ENCODE assay signal across 9 cellular contexts in the genomic region with DNA sequence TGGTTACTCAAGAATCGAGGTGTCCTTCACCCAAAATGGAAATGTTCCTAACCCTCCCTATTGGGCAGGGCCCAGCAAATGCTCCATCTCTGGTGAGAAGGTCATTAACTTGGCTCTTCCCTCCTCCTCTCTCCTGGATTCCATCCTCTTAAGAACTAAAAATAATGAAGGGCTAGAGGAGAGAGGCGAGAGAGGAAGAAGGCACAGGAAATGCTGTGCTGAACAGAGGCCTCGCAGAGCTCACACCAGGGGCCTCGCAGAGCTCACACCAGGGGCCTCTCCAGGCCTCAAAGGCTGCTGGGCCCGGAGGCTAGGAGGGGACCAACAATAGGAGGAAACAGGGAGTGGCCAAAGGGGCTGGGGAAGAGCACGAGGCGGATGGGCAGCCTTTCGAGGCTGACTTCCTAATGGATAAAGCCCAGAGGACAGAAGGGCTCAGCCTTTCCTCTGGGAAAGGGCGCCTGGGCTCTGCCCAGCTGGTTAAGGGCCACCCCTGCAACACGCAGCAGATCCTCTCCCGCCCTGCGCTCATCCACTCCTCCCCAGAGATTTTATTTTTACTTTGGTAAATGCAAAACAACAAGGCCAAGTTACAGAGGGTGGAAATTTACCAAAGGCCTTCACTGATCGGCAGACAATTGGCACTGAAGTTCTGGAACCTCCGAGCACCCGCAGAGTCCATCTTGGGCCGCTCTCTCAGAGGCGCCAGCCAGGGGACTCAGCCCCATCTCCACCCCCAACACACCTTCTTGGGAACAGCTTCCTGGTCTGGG.
DNase-seq lines count a peak whose midpoint lies in the region; ATAC-seq and TF ChIP-seq lines count a peak whose summit lies in the region.
"Had no signal": no experiment of that assay in that cellular context is flagged by ENCODE, and none has a peak within 500 bp of the region (broad histone marks: within the 10 kb centered on the region; RNA-seq: fewer than 3 reads in every experiment).

No MANE protein-coding gene starts in this region.

- H3K9ac ChIP-seq in GM23248: no peak overlapping the region

- WGBS in right lobe of liver (ENCODE audit: insufficient coverage, low coverage, low lambda C conversion rate, missing lambda C conversion rate): 66% methylated on average over 10 of the region's 17 CpGs
- 56 to 62% methylated on average over 17 of the region's 17 CpGs for WGBS in testis, 2 donors
- WGBS in GM23248 (ENCODE audit: low coverage in 1 of 2, low lambda C conversion rate in 2 of 2, missing lambda C conversion rate in 2 of 2), 2 experiments: 76 to 83% methylated on average over 17 of the region's 17 CpGs

- H3K4me3 ChIP-seq in right lobe of liver: no peak overlapping the region
- H3K4me3 ChIP-seq in testis: no peak overlapping the region
- no peak overlapping the region for H3K4me3 ChIP-seq in GM23248
- H3K4me3 ChIP-seq: stomach had no signal

- in situ Hi-C loops in GM23248 (cut with MboI): no loop called here

- H3F3A ChIP-seq in GM23248 (ENCODE audit: insufficient read depth): peaks cover 33% of the 10 kb centered on the region

- H3K27me3 ChIP-seq in right lobe of liver (no peaks in the 10 kb centered on the region), testis (no peaks in the 10 kb centered on the region), GM23248 (replicated peaks; ENCODE audit: insufficient read depth) (no peaks in the 10 kb centered on the region)
- H3K27me3 ChIP-seq: stomach had no signal

- TF ChIP-seq POLR2A in right lobe of liver (IDR thresholded peaks at IDR 0.05): no peak
- no peak for TF ChIP-seq POLR2A in testis (IDR thresholded peaks at IDR 0.05)

- peak overlapping the region; percentile 91 for H3K27ac Mint-ChIP-seq in activated CD4-positive, alpha-beta T cell treated with anti-CD3 and anti-CD28 coated beads, Interleukin-2, amount 10 ng/mL, durations not matched to agents 7 days and 5 days
- H3K27ac Mint-ChIP-seq in activated naive CD8-positive, alpha-beta T cell: peak overlapping the region; percentile 97

- TF ChIP-seq CTCF in right lobe of liver (IDR thresholded peaks at IDR 0.05) (no peak), testis (IDR thresholded peaks at IDR 0.05) (no peak)

- no peak overlapping the region for H3K4me2 ChIP-seq in GM23248 (ENCODE audit: unreplicated experiment)

- peak overlapping the region; percentile 32 to 84 (median 42) for H3K27ac ChIP-seq in right lobe of liver
- H3K27ac ChIP-seq in testis: peak overlapping the region; percentile 65 to 89
- no peak overlapping the region for H3K27ac ChIP-seq in GM23248

- H3K4me1 ChIP-seq in right lobe of liver (peaks cover 0 to 22% (median 2%) of the 10 kb centered on the region in 4 donors), testis (peaks cover 82% of the 10 kb centered on the region), GM23248 (ENCODE audit: insufficient read depth) (peaks cover 46% of the 10 kb centered on the region)

- peak; percentile 50 to 69 (median 56) for ATAC-seq in right lobe of liver

- no peak overlapping the region for H3K4me3 Mint-ChIP-seq in activated CD4-positive, alpha-beta T cell treated with anti-CD3 and anti-CD28 coated beads, Interleukin-2, amount 10 ng/mL, durations not matched to agents 7 days and 5 days
- peak overlapping the region; percentile 64 for H3K4me3 Mint-ChIP-seq in activated naive CD8-positive, alpha-beta T cell

- H2AFZ ChIP-seq in GM23248: no peak overlapping the region

- CTCF ChIA-PET in activated CD4-positive, alpha-beta T cell treated with anti-CD3 and anti-CD28 coated beads, Interleukin-2, amount 10 ng/mL, durations not matched to agents 7 days and 5 days (lab: Charles Lee): interaction anchor here (1.0 to 2.5 kb wide), 7 partner anchors 9 to 167 kb away, joined by 3 to 6 read pairs (median 5); no protein-coding TSS in a partner anchor

- H3K36me3 ChIP-seq in right lobe of liver (no peaks in the 10 kb centered on the region), testis (ENCODE audit: low read depth, missing control alignments) (no peaks in the 10 kb centered on the region), GM23248 (ENCODE audit: low read depth) (no peaks in the 10 kb centered on the region)
- H3K36me3 ChIP-seq: stomach had no signal

- H3K36me3 Mint-ChIP-seq in activated CD4-positive, alpha-beta T cell treated with anti-CD3 and anti-CD28 coated beads, Interleukin-2, amount 10 ng/mL, durations not matched to agents 7 days and 5 days (ENCODE audit: low read depth): peaks cover 34% of the 10 kb centered on the region
- H3K36me3 Mint-ChIP-seq in activated naive CD8-positive, alpha-beta T cell: peaks cover 4% of the 10 kb centered on the region

- H3K9me3 Mint-ChIP-seq in activated CD4-positive, alpha-beta T cell treated with anti-CD3 and anti-CD28 coated beads, Interleukin-2, amount 10 ng/mL, durations not matched to agents 7 days and 5 days: no peaks in the 10 kb centered on the region
- H3K9me3 Mint-ChIP-seq in activated naive CD8-positive, alpha-beta T cell (ENCODE audit: low read depth): no peaks in the 10 kb centered on the region

- no peak for DNase-seq in activated CD4-positive, alpha-beta T cell treated with anti-CD3 and anti-CD28 coated beads, Interleukin-2, amount 10 ng/mL, durations not matched to agents 7 days and 5 days
- no peak for DNase-seq in activated CD4-positive, alpha-beta T cell treated with anti-CD3 and anti-CD28 coated beads for 4 hours
- DNase-seq in right lobe of liver (peak in 2 of 3 donors; percentile 62 to 63), testis (peak; percentile 32), AG08395 (ENCODE audit: low spot score) (no peak), GM23248 (no peak), COLO668 (lab: John Stamatoyannopoulos, UW; ENCODE audit: unreplicated experiment) (no peak)
- DNase-seq: stomach had no signal

- no peaks in the 10 kb centered on the region for H4K20me1 ChIP-seq in GM23248 (ENCODE audit: insufficient read depth)

- H3K79me2 ChIP-seq in GM23248 (ENCODE audit: insufficient read depth): no peaks in the 10 kb centered on the region

- POLR2A ChIA-PET in activated CD4-positive, alpha-beta T cell treated with anti-CD3 and anti-CD28 coated beads, Interleukin-2, amount 10 ng/mL, durations not matched to agents 7 days and 5 days (lab: Charles Lee): no interaction called here

- H3K9me3 ChIP-seq in right lobe of liver (no peaks in the 10 kb centered on the region), testis (no peaks in the 10 kb centered on the region), GM23248 (ENCODE audit: low read depth) (no peaks in the 10 kb centered on the region)
- H3K9me3 ChIP-seq: stomach had no signal

- H3K27me3 Mint-ChIP-seq in activated CD4-positive, alpha-beta T cell treated with anti-CD3 and anti-CD28 coated beads, Interleukin-2, amount 10 ng/mL, durations not matched to agents 7 days and 5 days: no peaks in the 10 kb centered on the region
- H3K27me3 Mint-ChIP-seq in activated naive CD8-positive, alpha-beta T cell: no peaks in the 10 kb centered on the region

- peaks cover 60% of the 10 kb centered on the region for H3K4me1 Mint-ChIP-seq in activated CD4-positive, alpha-beta T cell treated with anti-CD3 and anti-CD28 coated beads, Interleukin-2, amount 10 ng/mL, durations not matched to agents 7 days and 5 days
- H3K4me1 Mint-ChIP-seq in activated naive CD8-positive, alpha-beta T cell (ENCODE audit: low read depth): peaks cover 68% of the 10 kb centered on the region

- H3K9me2 ChIP-seq in GM23248 (ENCODE audit: insufficient read depth): no peaks in the 10 kb centered on the region

- intact Hi-C loops in right lobe of liver (cut with DNase I) (no loop called here), testis (cut with DNase I; ENCODE audit: low total_unique reads) (no loop called here)

Comparison
In these comparisons a context has a peak if more than half of its experiments do, and no peak if none do; other contexts are left out.
1. DNase-seq: peak in right lobe of liver (2 of 3) and testis (single experiment); none in activated CD4-positive, alpha-beta T cell treated with anti-CD3 and anti-CD28 coated beads, Interleukin-2, amount 10 ng/mL, durations not matched to agents 7 days and 5 days (single experiment), activated CD4-positive, alpha-beta T cell treated with anti-CD3 and anti-CD28 coated beads for 4 hours (0 of 2), AG08395 (single experiment), GM23248 (single experiment) and COLO668 (single experiment).